22 cellular contexts compared by ENCODE assay signal in the genomic region with DNA sequence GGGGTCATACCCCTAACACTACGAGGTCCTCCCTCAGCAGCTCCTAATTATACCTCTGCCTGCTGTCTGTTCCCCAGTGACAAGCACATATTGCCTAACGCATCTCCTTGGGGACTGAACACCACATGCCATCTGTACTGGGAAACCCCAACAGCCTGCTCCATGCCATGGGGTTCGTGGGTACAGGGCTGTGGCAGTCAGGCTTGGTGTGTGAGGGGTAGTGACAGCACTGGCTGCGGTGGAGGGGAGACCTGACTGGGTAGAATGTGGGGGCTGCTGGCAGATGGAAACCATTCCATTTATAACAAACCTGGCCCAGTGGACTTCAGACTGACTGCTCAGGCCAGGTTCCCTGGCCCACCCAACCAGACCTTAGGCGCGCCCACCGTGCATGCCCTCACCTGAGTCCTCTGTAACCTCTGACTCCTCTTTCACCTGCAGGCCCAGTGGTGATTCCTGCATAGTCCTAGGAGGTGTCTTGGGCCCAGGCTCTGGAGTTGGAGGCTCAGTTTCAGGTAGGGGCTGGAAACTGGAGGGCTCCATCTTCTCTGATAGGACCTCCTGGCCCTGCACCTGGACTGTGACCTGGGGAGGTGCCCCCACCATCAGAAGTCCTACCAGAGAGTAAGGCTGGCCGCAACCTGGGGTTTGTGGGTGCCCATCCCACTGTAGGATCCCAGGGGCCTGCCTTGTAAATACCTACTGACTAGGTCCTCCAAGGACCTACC. TPM values are rescaled to one million over a fixed set of nuclear protein-coding genes. Genes with fewer than 3 reads are reported as not detected.
DNase-seq lines count a peak whose midpoint lies in the region; ATAC-seq, FAIRE-seq and TF ChIP-seq lines count a peak whose summit lies in the region.
"Had no signal": no experiment of that assay in that cellular context is flagged by ENCODE, and none has a peak within 500 bp of the region (broad histone marks: within the 10 kb centered on the region; RNA-seq: fewer than 3 reads in every experiment).

No MANE protein-coding gene starts in this region.

- ATAC-seq in DND-41 (ENCODE audit: insufficient read depth, low read depth) (no peak), body of pancreas (no peak), HG02852 (IDR thresholded peaks at IDR 0.05; ENCODE audit: unreplicated experiment) (no peak), GM23338 (no peak)
- ATAC-seq: esophagus mucosa, HCT116 had no signal

- H3K9me3 ChIP-seq in BLaER1 treated with 17β-estradiol and CSF1 and Interleukin-3, amounts not matched to agents 10 nM and 100 nM (replicated peaks in 1 of 11): no peaks in the 10 kb centered on the region
- H3K9me3 ChIP-seq in DND-41 (ENCODE audit: insufficient read depth, low read length, severe bottlenecking): no peaks in the 10 kb centered on the region
- H3K9me3 ChIP-seq in body of pancreas: no peaks in the 10 kb centered on the region
- H3K9me3 ChIP-seq in ovary: no peaks in the 10 kb centered on the region
- H3K9me3 ChIP-seq: SJCRH30, tibial artery had no signal

- peaks cover 17% of the 10 kb centered on the region for H3K27me3 Mint-ChIP-seq in GM23338 (ENCODE audit: insufficient read depth, low read depth, poor library complexity)
- H3K27me3 Mint-ChIP-seq: activated CD4-positive, alpha-beta T cell treated with anti-CD3 and anti-CD28 coated beads, Interleukin-2, amount 10 ng/mL, durations not matched to agents 7 days and 5 days; memory B cell had no signal

- H3K9me2 ChIP-seq in GM23338 (ENCODE audit: insufficient read depth): no peaks in the 10 kb centered on the region

- no peak overlapping the region for H2AFZ ChIP-seq in DND-41 (ENCODE audit: low read depth, low read length)
- no peak overlapping the region for H2AFZ ChIP-seq in GM23338

- H3K4me3 ChIP-seq in BLaER1 treated with 17β-estradiol and CSF1 and Interleukin-3, amounts not matched to agents 10 nM and 100 nM: peak overlapping the region; percentile 23 to 89 (median 74); a peak in 18 of 20 replicates
- H3K4me3 ChIP-seq in DND-41 (ENCODE audit: low read depth in 1 of 2, low read length in 2 of 2) (no peak overlapping the region), body of pancreas (no peak overlapping the region), ovary (no peak overlapping the region), GM23338 (no peak overlapping the region)
- H3K4me3 ChIP-seq: SJCRH30, tibial artery had no signal

- no peak overlapping the region for H3K27ac Mint-ChIP-seq in GM23338
- H3K27ac Mint-ChIP-seq: dendritic cell treated with granulocyte-macrophage colony-stimulating factor and Interleukin-4, amounts not matched to agents 40 ng/mL and 50 ng/mL, for 4 days; memory B cell; nephron progenitor cell; T-helper 2 cell treated with Interferon-gamma antibody and Interleukin-4, amounts not matched to agents 5 μg/mL and 100 μg/mL, for 36 hours had no signal

- WGBS in body of pancreas, 2 donors: 88% methylated on average over 7 to 8 of the region's 8 CpGs
- 82 to 92% (median 83%) methylated on average over 8 of the region's 8 CpGs for WGBS in ovary, 3 donors

- peaks cover 5% of the 10 kb centered on the region for H3F3A ChIP-seq in GM23338 (replicated peaks; ENCODE audit: low read depth)

- peaks cover 13% of the 10 kb centered on the region for H3K4me1 Mint-ChIP-seq in GM23338

- H3K79me2 ChIP-seq in DND-41 (ENCODE audit: insufficient read depth, low read length) (peaks cover 10% of the 10 kb centered on the region), GM23338 (replicated peaks; ENCODE audit: insufficient read depth) (no peaks in the 10 kb centered on the region)

- no peaks in the 10 kb centered on the region; a peak in 1 of 22 replicates for H4K20me1 ChIP-seq in BLaER1 treated with 17β-estradiol and CSF1 and Interleukin-3, amounts not matched to agents 10 nM and 100 nM
- H4K20me1 ChIP-seq in DND-41 (ENCODE audit: insufficient read depth, low read length): 0 out of 2 replicates have a peak, but pooled peaks cover 5% of the 10 kb centered on the region
- H4K20me1 ChIP-seq in GM23338 (replicated peaks; ENCODE audit: insufficient read depth): no peaks in the 10 kb centered on the region

- DNase-seq in DND-41 (peak; percentile 5), body of pancreas (peak; percentile 2 to 11 (median 6)), ovary (peak; percentile 17 to 41 (median 31)), D721Med (ENCODE audit: insufficient read length, low spot score) (no peak), GM23338 (ENCODE audit: low spot score) (no peak)
- DNase-seq: activated CD4-positive, alpha-beta T cell treated with anti-CD3 and anti-CD28 coated beads, Interleukin-2, amount 10 ng/mL, durations not matched to agents 7 days and 5 days; activated gamma-delta T cell; DMS53; NCI-H146; NCI-H345; nephron progenitor cell; SJCRH30; stimulated activated CD4-positive, alpha-beta T cell treated with anti-CD3 and anti-CD28 coated beads, Interleukin-4, amount 100 ng/mL, for 4 hours had no signal

- TF ChIP-seq POLR2A in body of pancreas (IDR thresholded peaks at IDR 0.05) (no peak), ovary (IDR thresholded peaks at IDR 0.05) (no peak)

- H3K9me3 Mint-ChIP-seq in GM23338: no peaks in the 10 kb centered on the region; the same call in 2 of the 3 replicates
- H3K9me3 Mint-ChIP-seq: activated CD4-positive, alpha-beta T cell treated with anti-CD3 and anti-CD28 coated beads, Interleukin-2, amount 10 ng/mL, durations not matched to agents 7 days and 5 days; dendritic cell treated with granulocyte-macrophage colony-stimulating factor and Interleukin-4, amounts not matched to agents 40 ng/mL and 50 ng/mL, for 4 days; nephron progenitor cell; T-helper 2 cell treated with Interferon-gamma antibody and Interleukin-4, amounts not matched to agents 5 μg/mL and 100 μg/mL, for 36 hours had no signal

- no peak overlapping the region for H3K4me3 Mint-ChIP-seq in GM23338
- H3K4me3 Mint-ChIP-seq: activated CD4-positive, alpha-beta T cell treated with anti-CD3 and anti-CD28 coated beads, Interleukin-2, amount 10 ng/mL, durations not matched to agents 7 days and 5 days; dendritic cell treated with granulocyte-macrophage colony-stimulating factor and Interleukin-4, amounts not matched to agents 40 ng/mL and 50 ng/mL, for 4 days; memory B cell; nephron progenitor cell; T-helper 2 cell treated with Interferon-gamma antibody and Interleukin-4, amounts not matched to agents 5 μg/mL and 100 μg/mL, for 36 hours had no signal

- H3K27me3 ChIP-seq in BLaER1 treated with 17β-estradiol and CSF1 and Interleukin-3, amounts not matched to agents 10 nM and 100 nM: no peaks in the 10 kb centered on the region
- H3K27me3 ChIP-seq in DND-41 (ENCODE audit: insufficient read depth, low read length, poor library complexity) (no peaks in the 10 kb centered on the region), body of pancreas (no peaks in the 10 kb centered on the region), ovary (no peaks in the 10 kb centered on the region), GM23338 (ENCODE audit: insufficient read depth) (no peaks in the 10 kb centered on the region)
- H3K27me3 ChIP-seq: SJCRH30, tibial artery had no signal

- no peak for TF ChIP-seq EP300 in ovary (IDR thresholded peaks at IDR 0.05)

- peak overlapping the region; percentile 61 to 99 (median 96); a peak in 21 of 22 replicates for H3K27ac ChIP-seq in BLaER1 treated with 17β-estradiol and CSF1 and Interleukin-3, amounts not matched to agents 10 nM and 100 nM
- H3K27ac ChIP-seq in DND-41 (ENCODE audit: low read length): no peak overlapping the region
- no peak overlapping the region for H3K27ac ChIP-seq in body of pancreas
- H3K27ac ChIP-seq in ovary: no peak overlapping the region
- H3K27ac ChIP-seq in GM23338 (ENCODE audit: low read depth): no peak overlapping the region
- H3K27ac ChIP-seq: SJCRH30, tibial artery had no signal

- peaks cover 5 to 31% (median 17%) of the 10 kb centered on the region in 11 experiments; a peak in 16 of 22 replicates for H3K36me3 ChIP-seq in BLaER1 treated with 17β-estradiol and CSF1 and Interleukin-3, amounts not matched to agents 10 nM and 100 nM
- H3K36me3 ChIP-seq in DND-41 (ENCODE audit: insufficient read depth, low read length): peaks cover 33% of the 10 kb centered on the region
- H3K36me3 ChIP-seq in body of pancreas (replicated peaks in 1 of 2; ENCODE audit: insufficient read depth in 1 of 2, low read depth in 2 of 2): no peaks in the 10 kb centered on the region
- no peaks in the 10 kb centered on the region for H3K36me3 ChIP-seq in ovary
- no peaks in the 10 kb centered on the region for H3K36me3 ChIP-seq in GM23338 (ENCODE audit: insufficient read depth)
- H3K36me3 ChIP-seq: SJCRH30 had no signal

- intact Hi-C loops in body of pancreas (cut with DNase I): no loop called here
- intact Hi-C loops in ovary (cut with DNase I): no loop called here

- H3K9ac ChIP-seq in BLaER1 treated with 17β-estradiol and CSF1 and Interleukin-3, amounts not matched to agents 10 nM and 100 nM: peak overlapping the region; percentile 63 to 94 (median 89)
- H3K9ac ChIP-seq in DND-41 (ENCODE audit: low read depth, low read length): no peak overlapping the region

- H3K4me2 ChIP-seq in BLaER1 treated with 17β-estradiol and CSF1 and Interleukin-3, amounts not matched to agents 10 nM and 100 nM: peak overlapping the region; percentile 95 to 99 (median 99)
- H3K4me2 ChIP-seq in DND-41 (ENCODE audit: insufficient read depth, low read length) (no peak overlapping the region), GM23338 (no peak overlapping the region)

- peaks cover 21% of the 10 kb centered on the region for H3K36me3 Mint-ChIP-seq in GM23338 (ENCODE audit: low read depth)

- FAIRE-seq in D721Med (lab: Jason Lieb, UNC): no peak
- FAIRE-seq: islet of Langerhans had no signal

- TF ChIP-seq CTCF in DND-41 (IDR thresholded peaks at IDR 0.05; ENCODE audit: borderline replicate concordance, extremely low read depth, low read length, poor library complexity, severe bottlenecking): no peak
- no peak for TF ChIP-seq CTCF in body of pancreas (IDR thresholded peaks at IDR 0.05)
- no peak for TF ChIP-seq CTCF in ovary (IDR thresholded peaks at IDR 0.05)
- TF ChIP-seq CTCF in D721Med (IDR thresholded peaks at IDR 0.05; ENCODE audit: insufficient read depth, missing control alignments): no peak
- TF ChIP-seq CTCF in GM23338 (conservative IDR thresholded peaks at IDR 0.05; ENCODE audit: low read depth in 2 of 2): no peak

- H3K4me1 ChIP-seq in BLaER1 treated with 17β-estradiol and CSF1 and Interleukin-3, amounts not matched to agents 10 nM and 100 nM: peaks cover 48 to 71% (median 62%) of the 10 kb centered on the region in 10 experiments
- H3K4me1 ChIP-seq in DND-41 (ENCODE audit: insufficient read depth, low read length) (peaks cover 29% of the 10 kb centered on the region), body of pancreas (peaks cover 19% of the 10 kb centered on the region), ovary (ENCODE audit: insufficient read depth) (peaks cover 7% of the 10 kb centered on the region), GM23338 (ENCODE audit: insufficient read depth) (peaks cover 12% of the 10 kb centered on the region)

RNA-seq across cellular contexts. Expression of gene MZF1, which starts 3.0 kb away (rescaled TPM):
- 10 to 100 TPM; 31.4 to 59.3 TPM for total RNA-seq in body of pancreas
- total RNA-seq in ovary: 10 to 100 TPM; 26.2 to 48.0 (median 30.6) TPM
- 10 to 100 TPM; 10.8 to 32.5 TPM for polyA plus RNA-seq in ovary
- 17.8 and 21.8 TPM in 2 replicates for total RNA-seq in GM23338 (2014; rRNA removed; shearing (Covaris generic))
- polyA plus RNA-seq in GM23338 (2016; fragmentation: Nextera tagmentation; extraction: Ambion mirVana): 10.2 and 10.8 TPM in 2 replicates

RNA-seq across cellular contexts. Expression of gene UBE2M, which starts 11.7 kb away (rescaled TPM):
- total RNA-seq in body of pancreas (10 to 100 TPM; 10.5 to 11.7 TPM), ovary (10 to 100 TPM; 13.8 to 75.0 (median 62.6) TPM)
- polyA plus RNA-seq in ovary (100 to 1,000 TPM in 1 of 2 donors, 10 to 100 TPM in 1; 43.8 to 110 TPM), GM23338 (2016; fragmentation: Nextera tagmentation; extraction: Ambion mirVana) (27.6 and 39.8 TPM in 2 replicates)
- total RNA-seq in GM23338 (2014; rRNA removed; shearing (Covaris generic)): 43.7 and 64.5 TPM in 2 replicates

RNA-seq across cellular contexts. Expression of gene CHMP2A, which starts 15.2 kb away (rescaled TPM):
- total RNA-seq in body of pancreas (10 to 100 TPM; 22.7 to 66.4 TPM), ovary (100 to 1,000 TPM in 2 of 7 donors, 10 to 100 TPM in 5; 54.2 to 105 (median 96.1) TPM)
- polyA plus RNA-seq in ovary (100 to 1,000 TPM; 137 to 143 TPM), GM23338 (2016; fragmentation: Nextera tagmentation; extraction: Ambion mirVana) (143 and 145 TPM in 2 replicates)
- total RNA-seq in GM23338 (2014; rRNA removed; shearing (Covaris generic)): 78.6 and 92.2 TPM in 2 replicates

RNA-seq across cellular contexts. Expression of gene TRIM28, which starts 26.2 kb away (rescaled TPM):
- total RNA-seq in body of pancreas (100 to 1,000 TPM; 244 to 273 TPM), ovary (100 to 1,000 TPM; 193 to 505 (median 348) TPM)
- polyA plus RNA-seq in ovary (100 to 1,000 TPM; 270 to 294 TPM), GM23338 (2016; fragmentation: Nextera tagmentation; extraction: Ambion mirVana) (920 and 1,022 TPM in 2 replicates)
- 1,208 and 1,430 TPM in 2 replicates for total RNA-seq in GM23338 (2014; rRNA removed; shearing (Covaris generic))

RNA-seq across cellular contexts. Expression of gene ZBTB45, which starts 50.5 kb away (rescaled TPM):
- 10 to 100 TPM in 1 of 2 donors, 1 to 10 TPM in 1; 9.9 to 12.9 TPM for total RNA-seq in body of pancreas
- 10 to 100 TPM in 5 of 7 donors, 1 to 10 TPM in 2; 8.1 to 23.3 (median 17.3) TPM for total RNA-seq in ovary
- polyA plus RNA-seq in ovary: 10 to 100 TPM in 1 of 2 donors, 1 to 10 TPM in 1; 1.1 to 11.6 TPM
- total RNA-seq in GM23338 (2014; rRNA removed; shearing (Covaris generic)): 9.0 and 10.4 TPM in 2 replicates
- 8.5 and 9.5 TPM in 2 replicates for polyA plus RNA-seq in GM23338 (2016; fragmentation: Nextera tagmentation; extraction: Ambion mirVana)

Comparison
In these comparisons a context has a peak if more than half of its experiments do, and no peak if none do; other contexts are left out.
1. H3K27ac ChIP-seq: peak in BLaER1 treated with 17β-estradiol and CSF1 and Interleukin-3, amounts not matched to agents 10 nM and 100 nM (11 of 11); none in DND-41 (single experiment), body of pancreas (0 of 4), ovary (0 of 2) and GM23338 (single experiment).
2. H3K4me2 ChIP-seq: peak in BLaER1 treated with 17β-estradiol and CSF1 and Interleukin-3, amounts not matched to agents 10 nM and 100 nM (11 of 11); none in DND-41 (single experiment) and GM23338 (single experiment).
3. H3K4me3 ChIP-seq: peak in BLaER1 treated with 17β-estradiol and CSF1 and Interleukin-3, amounts not matched to agents 10 nM and 100 nM (10 of 10); none in DND-41 (0 of 2), body of pancreas (0 of 2), ovary (single experiment) and GM23338 (single experiment).
4. DNase-seq: peak in DND-41 (single experiment), body of pancreas (4 of 4) and ovary (5 of 5); none in D721Med (single experiment) and GM23338 (single experiment).